In the genomic region with DNA sequence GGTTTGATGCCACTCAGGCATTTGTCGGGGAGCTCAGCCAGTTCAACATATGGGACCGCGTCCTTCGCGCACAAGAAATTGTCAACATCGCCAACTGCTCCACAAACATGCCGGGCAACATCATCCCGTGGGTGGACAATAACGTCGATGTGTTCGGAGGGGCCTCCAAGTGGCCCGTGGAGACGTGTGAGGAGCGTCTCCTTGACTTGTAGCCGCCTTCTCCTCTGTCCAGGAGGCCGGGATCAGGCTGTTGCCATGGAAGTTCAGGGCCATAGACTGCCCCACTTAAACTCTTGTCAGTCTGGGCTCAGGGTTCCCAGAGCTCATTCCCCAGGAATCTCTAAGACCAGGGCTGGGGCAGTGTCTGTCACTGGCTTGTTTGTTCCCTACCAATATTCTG, we compare ENCODE assay signal across 30 cellular contexts. TPM values are rescaled to one million over a fixed set of nuclear protein-coding genes. Genes with fewer than 3 reads are reported as not detected.
DNase-seq lines count a peak whose midpoint lies in the region; ATAC-seq, FAIRE-seq and TF ChIP-seq lines count a peak whose summit lies in the region.
"Had no signal": no experiment of that assay in that cellular context is flagged by ENCODE, and none has a peak within 500 bp of the region (broad histone marks: within the 10 kb centered on the region; RNA-seq: fewer than 3 reads in every experiment).

No MANE protein-coding gene starts in this region.

- no peak for DNase-seq in A549 (ENCODE audit: low read depth in 1 of 2, low spot score in 1 of 2)
- DNase-seq in H1 (ENCODE audit: low read depth in 1 of 2, low spot score in 2 of 2): no peak
- DNase-seq in omental fat pad (ENCODE audit: low spot score): no peak
- no peak for DNase-seq in activated CD4-positive, CD25-positive, alpha-beta regulatory T cell (lab: John Stamatoyannopoulos, UW)
- no peak for DNase-seq in activated T-cell treated with anti-CD3 and anti-CD28 coated beads, Interleukin-2, amount 50 U/mL, for 4 hours
- DNase-seq: 8988T; C1 segment of cervical spinal cord; CD4-positive, alpha-beta memory T cell; COR-L47; DMS53; IMR-90; NCI-H1092; NCI-H1436; NCI-H187 treated with DMSO at 0.1 percent for 48 hours; NCI-H2171 treated with DMSO at 0.1 percent for 48 hours; NCI-H345; NCI-H510A treated with DMSO at 0.1 percent for 48 hours; NCI-H774; SJCRH30 had no signal

- H3K9me3 ChIP-seq in A549 (peaks cover 23% of the 10 kb centered on the region; the same call in 2 of the 3 replicates), HUES64 (ENCODE audit: insufficient read depth, low read depth, low read length) (peaks cover 3% of the 10 kb centered on the region; the same call in 1 of the 2 replicates), H1 (ENCODE audit: insufficient read depth in 2 of 2, low read depth in 1 of 2, low read length in 1 of 2) (no peaks in the 10 kb centered on the region; a peak in 1 of 4 replicates)
- H3K9me3 ChIP-seq: SJCRH30 had no signal

- peak overlapping the region; percentile 24 for H3K18ac ChIP-seq in H1 (ENCODE audit: extremely low read depth, low read length)

- no peak overlapping the region for H4K8ac ChIP-seq in H1 (ENCODE audit: extremely low read depth, insufficient read depth, low read length)

- CTCF ChIA-PET in A549 (lab: Yijun Ruan, JAX) (interaction anchor here (2.1 kb wide), 1 partner anchor 208 kb away, joined by 6 read pairs; no protein-coding TSS in a partner anchor), H1 (lab: Charles Lee; ENCODE audit: partially characterized antibody) (interaction anchor here (4.2 kb wide), 1 partner anchor 10 kb away, joined by 22 read pairs; a partner anchor contains a TSS)

- no peaks in the 10 kb centered on the region for H3K36me3 ChIP-seq in HUES64 (ENCODE audit: insufficient read depth, low read length)
- H3K36me3 ChIP-seq in H1 (ENCODE audit: control insufficient read depth in 2 of 4, insufficient read depth in 4 of 4, low read length in 3 of 4): no peaks in the 10 kb centered on the region; a peak in 1 of 8 replicates
- H3K36me3 ChIP-seq: SJCRH30 had no signal

- H3K9ac ChIP-seq in HUES64 (ENCODE audit: low read depth, low read length): peak overlapping the region; percentile 25; the same call in 1 of the 2 replicates
- H3K9ac ChIP-seq in H1 (replicated peaks in 1 of 4; ENCODE audit: extremely low read depth in 1 of 4, low read depth in 3 of 4, low read length in 3 of 4): no peak overlapping the region
- H3K9ac ChIP-seq: KMS-11 had no signal

- H3K4me2 ChIP-seq in A549 (no peak overlapping the region), H1 (ENCODE audit: insufficient read depth in 1 of 2, low read depth in 2 of 2, low read length in 2 of 2) (no peak overlapping the region)
- H3K4me2 ChIP-seq: KMS-11 had no signal

- no peak overlapping the region for H4K5ac ChIP-seq in H1 (ENCODE audit: insufficient read length, low read depth, low read length)

- H3K79me2 ChIP-seq in H1 (ENCODE audit: control insufficient read depth in 1 of 2, insufficient read depth in 2 of 2, low read length in 2 of 2): no peaks in the 10 kb centered on the region

- no peaks in the 10 kb centered on the region for H3K23me2 ChIP-seq in H1 (ENCODE audit: low read depth, low read length)

- no peaks in the 10 kb centered on the region for H3K4me1 ChIP-seq in A549
- H3K4me1 ChIP-seq in HUES64 (ENCODE audit: insufficient read depth, low read length): peaks cover 27% of the 10 kb centered on the region; the same call in 1 of the 2 replicates
- peaks cover 0 to 21% (median 7%) of the 10 kb centered on the region in 4 experiments; a peak in 6 of 7 replicates for H3K4me1 ChIP-seq in H1 (replicated peaks in 1 of 4; ENCODE audit: control insufficient read depth in 3 of 4, insufficient read depth in 4 of 4, low read length in 3 of 4)
- H3K4me1 ChIP-seq: SJCRH30 had no signal

- POLR2A ChIA-PET in A549 (lab: Yijun Ruan, JAX): no interaction called here
- POLR2A ChIA-PET in H1 (lab: Charles Lee; ENCODE audit: partially characterized antibody): interaction anchor here (1.3 kb wide), 1 partner anchor 9 kb away, joined by 5 read pairs; no protein-coding TSS in a partner anchor

- H3K4ac ChIP-seq in H1 (replicated peaks; ENCODE audit: insufficient read length, low read depth, low read length): no peak overlapping the region

- H3K4me3 ChIP-seq in A549: no peak overlapping the region
- no peak overlapping the region for H3K4me3 ChIP-seq in HUES64 (ENCODE audit: low read length)
- H3K4me3 ChIP-seq in H1 (ENCODE audit: extremely low read depth in 1 of 4, insufficient read depth in 2 of 4, low read depth in 3 of 4, low read length in 4 of 4): no peak overlapping the region; a peak in 2 of 8 replicates
- H3K4me3 ChIP-seq: GM12878, SJCRH30 had no signal

- H3K14ac ChIP-seq in H1 (ENCODE audit: insufficient read length): no peak overlapping the region

- no peak overlapping the region for H2BK12ac ChIP-seq in H1 (ENCODE audit: low read depth, low read length)

- no peaks in the 10 kb centered on the region for H3K4me1 Mint-ChIP-seq in activated T-cell treated with anti-CD3 and anti-CD28 coated beads, Interleukin-2, amount 50 U/mL, for 4 hours (ENCODE audit: low read depth)

- TF ChIP-seq POLR2A in A549 (IDR thresholded peaks at IDR 0.05; ENCODE audit: low read length): no peak
- TF ChIP-seq POLR2A in H1 (IDR thresholded peaks at IDR 0.05; ENCODE audit: control extremely low read depth in 1 of 2, low read depth in 2 of 2, low read length in 2 of 2): no peak

- H3K79me1 ChIP-seq in H1 (ENCODE audit: low read depth, low read length): no peaks in the 10 kb centered on the region

- no peak overlapping the region for H2AFZ ChIP-seq in H1 (ENCODE audit: low read length)

- WGBS in A549 (ENCODE audit: missing lambda C conversion rate): 41% methylated on average over 16 of the region's 16 CpGs
- 91% methylated on average over 16 of the region's 16 CpGs for WGBS in HUES64
- 93% methylated on average over 16 of the region's 16 CpGs; no CpG with 5 or more reads in 1 of the 2 experiments for WGBS in H1 (ENCODE audit: extremely low coverage in 1 of 2, insufficient coverage in 1 of 2, insufficient read length in 1 of 2, insufficient replicate concordance in 2 of 2, low coverage in 1 of 2, low lambda C conversion rate in 2 of 2, missing lambda C conversion rate in 1 of 2), 2 experiments

- H3K27ac ChIP-seq in A549 (no peak overlapping the region), HUES64 (ENCODE audit: low read depth, low read length) (no peak overlapping the region), H1 (ENCODE audit: low read depth, low read length) (no peak overlapping the region)
- H3K27ac ChIP-seq: KMS-11, SJCRH30 had no signal

- H3K27me3 Mint-ChIP-seq in activated T-cell treated with anti-CD3 and anti-CD28 coated beads, Interleukin-2, amount 50 U/mL, for 4 hours (ENCODE audit: low read depth): peaks cover 11% of the 10 kb centered on the region

- H3K27me3 ChIP-seq in HUES64 (ENCODE audit: insufficient read depth, low read length): no peaks in the 10 kb centered on the region
- no peaks in the 10 kb centered on the region for H3K27me3 ChIP-seq in H1 (replicated peaks in 1 of 4; ENCODE audit: control insufficient read depth in 3 of 4, extremely low read depth in 1 of 4, insufficient read depth in 3 of 4, low read length in 3 of 4)

- no peak overlapping the region for H2BK20ac ChIP-seq in H1 (ENCODE audit: low read length)

- no peak overlapping the region for H2BK5ac ChIP-seq in H1 (ENCODE audit: low read depth, low read length)

- FAIRE-seq in A549 (lab: Jason Lieb, UNC) (no peak), H1 (lab: Jason Lieb, UNC) (no peak)
- FAIRE-seq: G401.6, GM12878, HTR-8/SVneo had no signal

- no peak overlapping the region for H3K56ac ChIP-seq in H1 (replicated peaks; ENCODE audit: insufficient read length, low read depth, low read length)

- peaks cover 0 to 2% of the 10 kb centered on the region in 2 experiments for H4K20me1 ChIP-seq in H1 (replicated peaks in 1 of 2; ENCODE audit: control insufficient read depth in 1 of 2, insufficient read depth in 2 of 2, low read length in 2 of 2)

- no peak overlapping the region for H3K4me3 Mint-ChIP-seq in activated T-cell treated with anti-CD3 and anti-CD28 coated beads, Interleukin-2, amount 50 U/mL, for 4 hours

- ATAC-seq in A549 (peak; percentile 44 to 51; a peak in 3 of 6 replicates), omental fat pad (ENCODE audit: low FRiP score) (peak; percentile 45), HG03039 (IDR thresholded peaks at IDR 0.05; ENCODE audit: unreplicated experiment) (no peak), HG03095 (IDR thresholded peaks at IDR 0.05; ENCODE audit: unreplicated experiment) (no peak)
- ATAC-seq in activated T-cell treated with anti-CD3 and anti-CD28 coated beads, Interleukin-2, amount 50 U/mL, for 4 hours: no peak
- ATAC-seq: GM12878, HCT116, Right ventricle myocardium inferior, SK-N-SH treated with all-trans-retinoic acid at 6 μM for 48 hours had no signal

- TF ChIP-seq EP300 in A549 (IDR thresholded peaks at IDR 0.05): no peak
- no peak for TF ChIP-seq EP300 in H1 (IDR thresholded peaks at IDR 0.05; ENCODE audit: borderline replicate concordance in 1 of 2, low read depth in 2 of 2, low read length in 2 of 2)

- no peak overlapping the region for H2BK120ac ChIP-seq in H1 (replicated peaks; ENCODE audit: low read depth, low read length)

- H3K23ac ChIP-seq in H1 (ENCODE audit: insufficient read length): no peak overlapping the region

- H3K36me3 Mint-ChIP-seq in activated T-cell treated with anti-CD3 and anti-CD28 coated beads, Interleukin-2, amount 50 U/mL, for 4 hours (ENCODE audit: insufficient read depth): no peaks in the 10 kb centered on the region

- no peak overlapping the region for H4K91ac ChIP-seq in H1 (replicated peaks; ENCODE audit: insufficient read length, low read length)

- H2BK15ac ChIP-seq in H1 (ENCODE audit: low read length): no peak overlapping the region

- no peak for TF ChIP-seq CTCF in A549 (IDR thresholded peaks at IDR 0.05)
- no peak for TF ChIP-seq CTCF in H1 (IDR thresholded peaks at IDR 0.05; ENCODE audit: control extremely low read depth in 1 of 3, insufficient read depth in 1 of 3, low read depth in 1 of 3, low read length in 3 of 3)
- no peak for TF ChIP-seq CTCF in omental fat pad (IDR thresholded peaks at IDR 0.05)

- H3K9me3 Mint-ChIP-seq in activated T-cell treated with anti-CD3 and anti-CD28 coated beads, Interleukin-2, amount 50 U/mL, for 4 hours: peaks cover 10% of the 10 kb centered on the region

- H2AK5ac ChIP-seq in H1 (ENCODE audit: low read depth, low read length): no peak overlapping the region

- TF ChIP-seq RAD21 in A549 (conservative IDR thresholded peaks at IDR 0.05 in 1 of 2, IDR thresholded peaks at IDR 0.05 in 1 of 2) (no peak), H1 (IDR thresholded peaks at IDR 0.05 in 1 of 2, conservative IDR thresholded peaks at IDR 0.05 in 1 of 2; ENCODE audit: low read depth in 2 of 2, low read length in 2 of 2) (no peak)

RNA-seq across cellular contexts. Expression of a gene that starts 11.3 kb away (rescaled TPM):
- 0.05 TPM in 1 of 2 replicates, not detected in the other for polyA plus RNA-seq in A549 (2011; rRNA removed)
- polyA plus RNA-seq in A549 (2012; cell fraction: cytosol; rRNA removed): 0.03 TPM in 2 replicates
- not detected in 2 replicates for polyA plus RNA-seq in A549 (2012; cell fraction: nucleus; rRNA removed)
- polyA plus RNA-seq in A549 (2017; fragmentation: RNase III; extraction: RNeasy Plus Mini Kit Qiagen cat#74134 plus additional on column Dnase treatment): not detected in 3 replicates
- polyA minus RNA-seq in A549 (2011; rRNA and poly(A)+ RNA removed): not detected in 2 replicates
- 10.3 TPM for polyA plus RNA-seq in HUES64 (2013, experiment 1 of 2)
- polyA plus RNA-seq in HUES64 (2013, experiment 2 of 2): 11.8 TPM
- total RNA-seq in H1 (2021; fragmentation: NEBNext Ultra II Directional; extraction: Animal tissue kit (Norgen Biotek cat#: 25700)): 14.0 and 18.4 TPM in 2 replicates
- 19.2 and 25.6 TPM in 2 replicates for polyA plus RNA-seq in H1 (2011; rRNA removed)
- 20.5 TPM for polyA plus RNA-seq in H1 (2011; cell fraction: cytosol; rRNA removed)
- 24.0 TPM for polyA plus RNA-seq in H1 (2011; cell fraction: nucleus; rRNA removed)
- 7.9 to 14.3 TPM (median 12.6 TPM) in 4 replicates for polyA plus RNA-seq in H1 (2012, experiment 1 of 2)
- 10.4 TPM for polyA plus RNA-seq in H1 (2012, experiment 2 of 2)
- polyA plus RNA-seq in H1 (2013, experiment 1 of 2): 18.2 TPM
- 21.0 TPM for polyA plus RNA-seq in H1 (2013, experiment 2 of 2)
- 16.4 TPM in 2 replicates for polyA minus RNA-seq in H1 (2011; rRNA and poly(A)+ RNA removed)
- polyA minus RNA-seq in H1 (2011; cell fraction: cytosol; rRNA and poly(A)+ RNA removed): 13.8 TPM
- polyA minus RNA-seq in H1 (2011; cell fraction: nucleus; rRNA and poly(A)+ RNA removed): 17.6 TPM
- 10 to 100 TPM in 2 of 4 donors, 1 to 10 TPM in 2; 2.2 to 14.9 (median 7.1) TPM for total RNA-seq in omental fat pad
- total RNA-seq in activated T-cell treated with anti-CD3 and anti-CD28 coated beads, Interleukin-2, amount 50 U/mL, for 4 hours: under 1 TPM in 2 of 3 donors, not detected in 1; 0.18 to 0.29 TPM
- total RNA-seq: CD4-positive, alpha-beta memory T cell; GM12878; H4; SJCRH30 had no signal
- polyA plus RNA-seq: CD4-positive, alpha-beta memory T cell had no signal

Comparison
In these comparisons a context has a peak if more than half of its experiments do, and no peak if none do; other contexts are left out.
1. ATAC-seq: peak in A549 (2 of 2) and omental fat pad (single experiment); none in HG03039 (single experiment), activated T-cell treated with anti-CD3 and anti-CD28 coated beads, Interleukin-2, amount 50 U/mL, for 4 hours (0 of 2) and HG03095 (single experiment).